2 cellular contexts compared by ENCODE assay signal in genomic region chr1:155511391-155511790, GRCh38.
TF ChIP-seq lines count a peak whose summit lies in the region.

No MANE protein-coding gene starts in this region.

TF ChIP-seq in HCT116, 20 proteins besides CTCF, POLR2A, EP300 and RAD21:
- TF ChIP-seq CEBPB (IDR thresholded peaks at IDR 0.05; ENCODE audit: low read depth) = peak; percentile 49; the same call in 1 of the 2 replicates

TF ChIP-seq in HepG2, 621 proteins besides CTCF, POLR2A, EP300 and RAD21:
- TF ChIP-seq ZNF770 (CRISPR knock-in tag; IDR thresholded peaks at IDR 0.05) = peak; percentile 67; the same call in 1 of the 2 replicates
